Comparison of ENCODE assay signal across 27 cellular contexts in the genomic region with DNA sequence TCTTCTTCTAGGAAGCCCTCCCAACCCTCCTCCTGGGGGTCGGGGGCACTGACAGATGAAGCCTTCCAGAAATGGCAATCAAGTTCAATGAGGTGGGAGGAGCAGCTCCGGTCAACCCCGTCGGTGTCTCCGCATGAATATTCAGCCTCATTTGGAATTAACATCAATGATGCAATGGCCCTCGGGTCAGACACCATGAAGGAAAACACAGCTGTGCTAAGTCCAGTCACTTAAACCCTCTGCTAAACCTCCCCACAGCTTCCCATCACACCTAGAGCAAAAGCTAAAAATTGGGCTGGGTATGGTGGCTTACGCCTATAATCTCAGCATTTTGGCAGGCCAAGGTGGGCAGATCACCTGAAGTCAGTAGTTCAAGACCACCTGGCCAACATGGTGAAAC.
"Had no signal": no experiment of that assay in that cellular context is flagged by ENCODE, and none has a peak within 500 bp of the region (broad histone marks: within the 10 kb centered on the region; RNA-seq: fewer than 3 reads in every experiment).

No MANE protein-coding gene starts in this region.

- H3K27me3 ChIP-seq: esophagus squamous epithelium, heart right ventricle, right atrium auricular region, spleen, testis, transverse colon had no signal

- H3K4me1 Mint-ChIP-seq: activated CD4-positive, alpha-beta memory T cell treated with anti-CD3 and anti-CD28 coated beads, Interleukin-2, amount 10 ng/mL, durations not matched to agents 7 days and 5 days; activated CD4-positive, alpha-beta T cell treated with anti-CD3 and anti-CD28 coated beads, Interleukin-2, amount 10 ng/mL, durations not matched to agents 7 days and 5 days; activated CD8-positive, alpha-beta memory T cell treated with anti-CD3 and anti-CD28 coated beads, Interleukin-2, amount 10 ng/mL, durations not matched to agents 7 days and 5 days; activated naive CD4-positive, alpha-beta T cell treated with anti-CD3 and anti-CD28 coated beads, Interleukin-2, amount 50 U/mL, for 24 hours; activated naive CD8-positive, alpha-beta T cell treated with anti-CD3 and anti-CD28 coated beads, Interleukin-2, amount 50 U/mL, for 24 hours; mesothelial cell of epicardium had no signal

- H3K79me2 ChIP-seq: parathyroid adenoma had no signal

- H3K27me3 Mint-ChIP-seq: activated CD4-positive, alpha-beta memory T cell treated with anti-CD3 and anti-CD28 coated beads, Interleukin-2, amount 10 ng/mL, durations not matched to agents 7 days and 5 days; activated CD4-positive, alpha-beta T cell treated with anti-CD3 and anti-CD28 coated beads, Interleukin-2, amount 10 ng/mL, durations not matched to agents 7 days and 5 days; activated CD8-positive, alpha-beta memory T cell treated with anti-CD3 and anti-CD28 coated beads, Interleukin-2, amount 10 ng/mL, durations not matched to agents 7 days and 5 days; activated naive CD4-positive, alpha-beta T cell treated with anti-CD3 and anti-CD28 coated beads, Interleukin-2, amount 50 U/mL, for 24 hours; activated naive CD8-positive, alpha-beta T cell treated with anti-CD3 and anti-CD28 coated beads, Interleukin-2, amount 50 U/mL, for 24 hours; dendritic cell treated with granulocyte-macrophage colony-stimulating factor and Interleukin-4, amounts not matched to agents 40 ng/mL and 50 ng/mL, for 4 days; naive thymus-derived CD4-positive, alpha-beta T cell had no signal

- H3K27ac Mint-ChIP-seq: activated CD4-positive, alpha-beta memory T cell treated with anti-CD3 and anti-CD28 coated beads, Interleukin-2, amount 10 ng/mL, durations not matched to agents 7 days and 5 days; activated CD4-positive, alpha-beta T cell treated with anti-CD3 and anti-CD28 coated beads, Interleukin-2, amount 10 ng/mL, durations not matched to agents 7 days and 5 days; activated CD8-positive, alpha-beta memory T cell treated with anti-CD3 and anti-CD28 coated beads, Interleukin-2, amount 10 ng/mL, durations not matched to agents 7 days and 5 days; activated naive CD8-positive, alpha-beta T cell treated with anti-CD3 and anti-CD28 coated beads, Interleukin-2, amount 50 U/mL, for 24 hours; activated T-helper 2 cell treated with anti-CD3 and anti-CD28 coated beads, Interferon-gamma antibody, Interleukin-2, Interleukin-4, amounts not matched to agents 10 μg/mL and 5 μg/mL and 100 μg/mL, durations not matched to agents 14 hours and 24 hours and 36 hours; dendritic cell treated with granulocyte-macrophage colony-stimulating factor and Interleukin-4, amounts not matched to agents 40 ng/mL and 50 ng/mL, for 4 days; mesothelial cell of epicardium had no signal

- H2AFZ ChIP-seq: parathyroid adenoma had no signal

- H3K4me1 ChIP-seq: esophagus squamous epithelium, heart right ventricle, left ventricle myocardium inferior, parathyroid adenoma, right atrium auricular region, spleen, transverse colon had no signal

- H3K9ac ChIP-seq: parathyroid adenoma had no signal

- H3K4me3 ChIP-seq: esophagus squamous epithelium, heart right ventricle, left ventricle myocardium inferior, right atrium auricular region, spleen, testis, transverse colon had no signal

- H3K27ac ChIP-seq: esophagus squamous epithelium, heart right ventricle, left ventricle myocardium inferior, parathyroid adenoma, right atrium auricular region, spleen, testis, transverse colon, WERI-Rb-1 had no signal

- ATAC-seq: activated CD8-positive, alpha-beta memory T cell treated with anti-CD3 and anti-CD28 coated beads, Interleukin-2, amount 10 ng/mL, durations not matched to agents 7 days and 5 days; activated naive CD8-positive, alpha-beta T cell treated with anti-CD3 and anti-CD28 coated beads, Interleukin-2, amount 50 U/mL, for 24 hours; heart right ventricle; naive thymus-derived CD4-positive, alpha-beta T cell had no signal

- H3K4me3 Mint-ChIP-seq: activated CD4-positive, alpha-beta memory T cell treated with anti-CD3 and anti-CD28 coated beads, Interleukin-2, amount 10 ng/mL, durations not matched to agents 7 days and 5 days; activated CD4-positive, alpha-beta T cell treated with anti-CD3 and anti-CD28 coated beads, Interleukin-2, amount 10 ng/mL, durations not matched to agents 7 days and 5 days; activated CD8-positive, alpha-beta memory T cell treated with anti-CD3 and anti-CD28 coated beads, Interleukin-2, amount 10 ng/mL, durations not matched to agents 7 days and 5 days; activated naive CD4-positive, alpha-beta T cell treated with anti-CD3 and anti-CD28 coated beads, Interleukin-2, amount 50 U/mL, for 24 hours; activated naive CD8-positive, alpha-beta T cell treated with anti-CD3 and anti-CD28 coated beads, Interleukin-2, amount 50 U/mL, for 24 hours; dendritic cell treated with granulocyte-macrophage colony-stimulating factor and Interleukin-4, amounts not matched to agents 40 ng/mL and 50 ng/mL, for 4 days; mesothelial cell of epicardium; naive thymus-derived CD4-positive, alpha-beta T cell; neural crest cell had no signal

- DNase-seq: activated CD4-positive, alpha-beta memory T cell treated with anti-CD3 and anti-CD28 coated beads, Interleukin-2, amount 10 ng/mL, durations not matched to agents 7 days and 5 days; activated CD4-positive, alpha-beta T cell treated with anti-CD3 and anti-CD28 coated beads, Interleukin-2, amount 10 ng/mL, durations not matched to agents 7 days and 5 days; activated CD4-positive, CD25-positive, alpha-beta regulatory T cell treated with anti-CD3 and anti-CD28 coated beads, Interleukin-2, amount 50 U/mL, for 72 hours; activated CD8-positive, alpha-beta memory T cell treated with anti-CD3 and anti-CD28 coated beads, Interleukin-2, amount 10 ng/mL, durations not matched to agents 7 days and 5 days; activated naive CD8-positive, alpha-beta T cell treated with anti-CD3 and anti-CD28 coated beads, Interleukin-2, amount 50 U/mL, for 24 hours; activated T-cell treated with anti-CD3 and anti-CD28 coated beads, Interleukin-2, amount 50 U/mL, for 48 hours; amygdala; central memory CD4-positive, alpha-beta T cell; esophagus squamous epithelium; foreskin melanocyte; heart right ventricle; left ventricle myocardium inferior; naive thymus-derived CD4-positive, alpha-beta T cell; nucleus accumbens; spleen; stimulated activated naive CD4-positive, alpha-beta T cell treated with Interleukin-2 at 50 U/mL for 16 hours; T-helper 9 cell; testis; transverse colon; WERI-Rb-1 had no signal

- H3K36me3 ChIP-seq: esophagus squamous epithelium, left ventricle myocardium inferior, right atrium auricular region, transverse colon, WERI-Rb-1 had no signal

- H3K9me3 Mint-ChIP-seq: activated CD4-positive, alpha-beta memory T cell treated with anti-CD3 and anti-CD28 coated beads, Interleukin-2, amount 10 ng/mL, durations not matched to agents 7 days and 5 days; activated CD4-positive, alpha-beta T cell treated with anti-CD3 and anti-CD28 coated beads, Interleukin-2, amount 10 ng/mL, durations not matched to agents 7 days and 5 days; activated naive CD4-positive, alpha-beta T cell treated with anti-CD3 and anti-CD28 coated beads, Interleukin-2, amount 50 U/mL, for 24 hours; activated naive CD8-positive, alpha-beta T cell treated with anti-CD3 and anti-CD28 coated beads, Interleukin-2, amount 50 U/mL, for 24 hours; activated T-helper 2 cell treated with anti-CD3 and anti-CD28 coated beads, Interferon-gamma antibody, Interleukin-2, Interleukin-4, amounts not matched to agents 10 μg/mL and 5 μg/mL and 100 μg/mL, durations not matched to agents 14 hours and 24 hours and 36 hours; dendritic cell treated with granulocyte-macrophage colony-stimulating factor and Interleukin-4, amounts not matched to agents 40 ng/mL and 50 ng/mL, for 4 days; mesothelial cell of epicardium; naive thymus-derived CD4-positive, alpha-beta T cell; neural crest cell had no signal
